22 cellular contexts compared by ENCODE assay signal in the genomic region with DNA sequence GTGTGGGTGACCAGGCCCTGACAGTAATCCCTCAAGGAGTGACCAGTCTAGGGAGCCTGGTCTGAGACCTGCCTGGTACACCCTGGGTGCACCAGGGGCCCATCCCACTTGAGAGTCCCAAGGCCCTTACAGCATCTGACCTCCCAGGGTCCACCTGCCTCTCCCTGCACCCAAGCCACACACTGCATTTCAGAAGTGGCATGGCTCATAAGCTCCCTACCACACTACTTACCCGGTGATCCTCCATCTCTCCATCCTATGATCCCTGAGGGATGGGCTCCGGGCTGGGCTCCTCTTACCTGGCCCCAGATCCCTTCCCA. TPM values are rescaled to one million over a fixed set of nuclear protein-coding genes. Genes with fewer than 3 reads are reported as not detected.
"Had no signal": no experiment of that assay in that cellular context is flagged by ENCODE, and none has a peak within 500 bp of the region (broad histone marks: within the 10 kb centered on the region; RNA-seq: fewer than 3 reads in every experiment).

No MANE protein-coding gene starts in this region.

- ATAC-seq: HepG2 had no signal

- H3K4me3 ChIP-seq: MG63 had no signal

- H3K9me3 ChIP-seq: MG63, SK-N-SH had no signal

- H3K27me3 ChIP-seq: MG63 had no signal

- H3K27ac ChIP-seq: RWPE1 had no signal

- H3K36me3 ChIP-seq: MG63 had no signal

- DNase-seq: IMR-90, Karpas-422, KG1, MG63, NCI-H1092, NCI-H1105 treated with DMSO at 0.1 percent for 48 hours, NCI-H1436, NCI-H187, NCI-H2029, NCI-H2081 treated with DMSO at 0.1 percent for 48 hours, NCI-H2171, NCI-H226, NCI-H446, NCI-H510A, NCI-H524 treated with DMSO at 0.1 percent for 48 hours, NCI-H69, NCI-H774, SHP77, SK-N-SH had no signal

- H3K4me2 ChIP-seq: SK-N-SH had no signal

RNA-seq across cellular contexts. Expression of a gene that starts 40.6 kb away (rescaled TPM):
- total RNA-seq: SK-MEL-5 had no signal
